7 cellular contexts compared by ENCODE assay signal in genomic region chr12:56105503-56105902, GRCh38. TPM values are rescaled to one million over a fixed set of nuclear protein-coding genes. Genes with fewer than 3 reads are reported as not detected.
DNase-seq lines count a peak whose midpoint lies in the region; ATAC-seq and TF ChIP-seq lines count a peak whose summit lies in the region.

No MANE protein-coding gene starts in this region.

- no peak for DNase-seq in activated T-helper 2 cell treated with anti-CD3 and anti-CD28 coated beads, Interferon-gamma antibody, Interleukin-2, Interleukin-4, amounts not matched to agents 10 μg/mL and 5 μg/mL and 100 μg/mL, durations not matched to agents 14 hours and 24 hours and 36 hours (ENCODE audit: low spot score)
- DNase-seq in stomach (no peak), putamen (ENCODE audit: low spot score) (no peak)

- peaks cover 8% of the 10 kb centered on the region; the same call in 1 of the 2 replicates for H3K4me1 ChIP-seq in HUES48 (ENCODE audit: control insufficient read depth, insufficient read depth, low read length)
- peaks cover 5% of the 10 kb centered on the region for H3K4me1 ChIP-seq in iPS-20b (ENCODE audit: insufficient read depth, low read length)
- H3K4me1 ChIP-seq in stomach: peaks cover 11 to 50% (median 32%) of the 10 kb centered on the region in 4 donors

- no peak for TF ChIP-seq EP300 in stomach (IDR thresholded peaks at IDR 0.05)

- no peak for TF ChIP-seq POLR2A in stomach (IDR thresholded peaks at IDR 0.05)

- intact Hi-C loops in activated T-helper 2 cell treated with anti-CD3 and anti-CD28 coated beads, Interferon-gamma antibody, Interleukin-2, Interleukin-4, amounts not matched to agents 10 μg/mL and 5 μg/mL and 100 μg/mL, durations not matched to agents 14 hours and 24 hours and 36 hours (cut with micrococcal nuclease): no loop called here
- intact Hi-C loops in stomach (cut with DNase I; ENCODE audit: low total_unique reads): no loop called here

- H3K4me3 ChIP-seq in HUES48 (ENCODE audit: low read depth, low read length) (peak overlapping the region; percentile 94), iPS-20b (ENCODE audit: low read length) (peak overlapping the region; percentile 85), stomach (peak overlapping the region; percentile 66 to 96 (median 78))

- H3K9me3 Mint-ChIP-seq in activated T-helper 2 cell treated with anti-CD3 and anti-CD28 coated beads, Interferon-gamma antibody, Interleukin-2, Interleukin-4, amounts not matched to agents 10 μg/mL and 5 μg/mL and 100 μg/mL, durations not matched to agents 14 hours and 24 hours and 36 hours: no peaks in the 10 kb centered on the region

- 10 to 23% (median 18%) methylated on average over 3 of the region's 3 CpGs for WGBS in stomach, 5 donors

- H3K36me3 ChIP-seq in HUES48 (ENCODE audit: control insufficient read depth, insufficient read depth, low read length): peaks cover 69% of the 10 kb centered on the region
- H3K36me3 ChIP-seq in iPS-20b (ENCODE audit: insufficient read depth, low read depth, low read length): peaks cover 64% of the 10 kb centered on the region
- peaks cover 49 to 62% (median 57%) of the 10 kb centered on the region in 4 donors for H3K36me3 ChIP-seq in stomach

- H3K27me3 ChIP-seq in HUES48 (ENCODE audit: control insufficient read depth, insufficient read depth, low read length) (no peaks in the 10 kb centered on the region), iPS-20b (ENCODE audit: insufficient read depth, low read length) (no peaks in the 10 kb centered on the region), stomach (no peaks in the 10 kb centered on the region)

- H3K27me3 Mint-ChIP-seq in activated T-helper 2 cell treated with anti-CD3 and anti-CD28 coated beads, Interferon-gamma antibody, Interleukin-2, Interleukin-4, amounts not matched to agents 10 μg/mL and 5 μg/mL and 100 μg/mL, durations not matched to agents 14 hours and 24 hours and 36 hours (ENCODE audit: low read depth): no peaks in the 10 kb centered on the region

- H3K36me3 Mint-ChIP-seq in activated T-helper 2 cell treated with anti-CD3 and anti-CD28 coated beads, Interferon-gamma antibody, Interleukin-2, Interleukin-4, amounts not matched to agents 10 μg/mL and 5 μg/mL and 100 μg/mL, durations not matched to agents 14 hours and 24 hours and 36 hours (ENCODE audit: low read depth): peaks cover 62% of the 10 kb centered on the region

- H3K9me3 ChIP-seq in HUES48 (ENCODE audit: control insufficient read depth, insufficient read depth, low read length): no peaks in the 10 kb centered on the region
- no peaks in the 10 kb centered on the region for H3K9me3 ChIP-seq in iPS-20b (ENCODE audit: insufficient read depth, low read depth, low read length)
- H3K9me3 ChIP-seq in stomach: no peaks in the 10 kb centered on the region

- TF ChIP-seq CTCF in stomach (IDR thresholded peaks at IDR 0.05): no peak

- peak overlapping the region; percentile 95 for H3K27ac Mint-ChIP-seq in activated T-helper 2 cell treated with anti-CD3 and anti-CD28 coated beads, Interferon-gamma antibody, Interleukin-2, Interleukin-4, amounts not matched to agents 10 μg/mL and 5 μg/mL and 100 μg/mL, durations not matched to agents 14 hours and 24 hours and 36 hours

- H3K4me1 Mint-ChIP-seq in activated T-helper 2 cell treated with anti-CD3 and anti-CD28 coated beads, Interferon-gamma antibody, Interleukin-2, Interleukin-4, amounts not matched to agents 10 μg/mL and 5 μg/mL and 100 μg/mL, durations not matched to agents 14 hours and 24 hours and 36 hours (ENCODE audit: low read depth): peaks cover 51% of the 10 kb centered on the region

- H3K9ac ChIP-seq in HUES48 (ENCODE audit: low read depth, low read length) (peak overlapping the region; percentile 88), iPS-20b (ENCODE audit: low read depth, low read length) (peak overlapping the region; percentile 97)

- H3K27ac ChIP-seq in HUES48 (ENCODE audit: low read depth, low read length): no peak overlapping the region
- no peak overlapping the region for H3K27ac ChIP-seq in iPS-20b (ENCODE audit: low read length)
- peak overlapping the region in 4 of 5 donors; percentile 88 to 90 (median 88) for H3K27ac ChIP-seq in stomach

- peak overlapping the region; percentile 92 for H3K4me3 Mint-ChIP-seq in activated T-helper 2 cell treated with anti-CD3 and anti-CD28 coated beads, Interferon-gamma antibody, Interleukin-2, Interleukin-4, amounts not matched to agents 10 μg/mL and 5 μg/mL and 100 μg/mL, durations not matched to agents 14 hours and 24 hours and 36 hours (ENCODE audit: low read depth)

- ATAC-seq in HG02852 (IDR thresholded peaks at IDR 0.05; ENCODE audit: unreplicated experiment): no peak
- ATAC-seq in GM18858 (IDR thresholded peaks at IDR 0.05; ENCODE audit: unreplicated experiment): no peak

RNA-seq across cellular contexts. Expression of gene PA2G4, which starts 1.1 kb away (rescaled TPM):
- total RNA-seq in activated T-helper 2 cell treated with anti-CD3 and anti-CD28 coated beads, Interferon-gamma antibody, Interleukin-2, Interleukin-4, amounts not matched to agents 10 μg/mL and 5 μg/mL and 100 μg/mL, durations not matched to agents 14 hours and 24 hours and 36 hours: 356 and 364 TPM in 2 replicates
- total RNA-seq in stomach: 100 to 1,000 TPM in 2 of 5 donors, 10 to 100 TPM in 3; 33.8 to 144 (median 68.7) TPM
- polyA plus RNA-seq in stomach: 100 to 1,000 TPM in 1 of 3 donors, 10 to 100 TPM in 2; 74.1 to 101 (median 95.1) TPM

RNA-seq across cellular contexts. Expression of gene RPL41, which starts 10.9 kb away (rescaled TPM):
- total RNA-seq in activated T-helper 2 cell treated with anti-CD3 and anti-CD28 coated beads, Interferon-gamma antibody, Interleukin-2, Interleukin-4, amounts not matched to agents 10 μg/mL and 5 μg/mL and 100 μg/mL, durations not matched to agents 14 hours and 24 hours and 36 hours: 3,925 and 4,057 TPM in 2 replicates
- total RNA-seq in stomach: 1,000 to 10,000 TPM; 1,483 to 3,736 (median 1,919) TPM
- 1,000 to 10,000 TPM; 5,931 to 8,449 (median 6,584) TPM for polyA plus RNA-seq in stomach

RNA-seq across cellular contexts. Expression of gene ZC3H10, which starts 12.6 kb away (rescaled TPM):
- 7.7 and 9.2 TPM in 2 replicates for total RNA-seq in activated T-helper 2 cell treated with anti-CD3 and anti-CD28 coated beads, Interferon-gamma antibody, Interleukin-2, Interleukin-4, amounts not matched to agents 10 μg/mL and 5 μg/mL and 100 μg/mL, durations not matched to agents 14 hours and 24 hours and 36 hours
- 1 to 10 TPM in 3 of 5 donors, under 1 TPM in 2; under 0.01 to 5.8 (median 3.1) TPM for total RNA-seq in stomach
- polyA plus RNA-seq in stomach: 1 to 10 TPM; 1.5 to 2.2 (median 1.8) TPM

RNA-seq across cellular contexts. Expression of gene ESYT1, which starts 22.6 kb away (rescaled TPM):
- total RNA-seq in activated T-helper 2 cell treated with anti-CD3 and anti-CD28 coated beads, Interferon-gamma antibody, Interleukin-2, Interleukin-4, amounts not matched to agents 10 μg/mL and 5 μg/mL and 100 μg/mL, durations not matched to agents 14 hours and 24 hours and 36 hours: 154 TPM in 2 replicates
- total RNA-seq in stomach: 100 to 1,000 TPM in 1 of 5 donors, 10 to 100 TPM in 4; 23.3 to 142 (median 63.7) TPM
- 10 to 100 TPM in 2 of 3 donors, 1 to 10 TPM in 1; 8.6 to 32.8 (median 13.8) TPM for polyA plus RNA-seq in stomach

RNA-seq across cellular contexts. Expression of gene ERBB3, which starts 25.5 kb away (rescaled TPM):
- 0.11 and 0.71 TPM in 2 replicates for total RNA-seq in activated T-helper 2 cell treated with anti-CD3 and anti-CD28 coated beads, Interferon-gamma antibody, Interleukin-2, Interleukin-4, amounts not matched to agents 10 μg/mL and 5 μg/mL and 100 μg/mL, durations not matched to agents 14 hours and 24 hours and 36 hours
- 100 to 1,000 TPM; 218 to 367 (median 286) TPM for total RNA-seq in stomach
- 10 to 100 TPM; 26.6 to 45.9 (median 43.1) TPM for polyA plus RNA-seq in stomach

Comparison
In these comparisons a context has a peak if more than half of its experiments do, and no peak if none do; other contexts are left out.
1. H3K27ac ChIP-seq: peak in stomach (4 of 5); none in HUES48 (single experiment) and iPS-20b (single experiment).
2. Peak in every context shown above with its lines, with median percentiles within 50 percentile points of each other: H3K4me3 ChIP-seq.